10 cellular contexts compared by ENCODE assay signal in the genomic region with DNA sequence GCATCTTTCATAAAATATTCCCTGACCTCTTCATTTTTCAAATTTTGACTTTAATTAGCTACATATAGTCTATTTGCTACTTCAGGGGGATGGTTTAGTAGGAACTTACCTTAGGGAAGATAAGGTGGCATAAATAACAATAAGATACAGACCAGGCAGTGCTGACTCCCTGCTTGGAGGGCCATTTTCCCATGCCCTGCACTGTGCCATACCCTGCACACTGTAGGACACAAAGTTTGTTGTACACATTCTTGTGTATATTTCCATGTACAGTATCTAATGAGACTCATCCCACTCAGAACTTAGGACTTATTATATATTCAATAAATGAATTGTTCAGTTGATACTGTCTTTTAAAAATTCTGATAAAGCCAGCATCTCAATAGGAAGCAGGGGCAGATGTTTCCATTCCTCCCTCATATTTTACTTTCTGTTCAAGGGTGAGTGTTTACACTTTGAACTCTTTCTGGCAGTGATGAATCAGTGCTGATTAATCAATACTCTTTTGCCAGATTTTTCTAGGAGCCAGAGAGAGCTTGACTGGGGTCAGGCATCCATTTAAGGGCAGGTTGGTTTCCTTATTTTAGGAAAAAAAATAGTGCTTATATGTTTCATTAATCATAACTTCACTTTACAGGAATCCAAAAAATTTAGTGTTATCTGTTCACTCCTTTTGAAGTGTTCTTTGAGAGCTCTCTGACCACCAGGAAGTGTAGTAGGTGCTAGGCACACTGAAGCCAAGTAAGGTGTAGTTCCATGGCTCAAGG. TPM values are rescaled to one million over a fixed set of nuclear protein-coding genes. Genes with fewer than 3 reads are reported as not detected.
DNase-seq lines count a peak whose midpoint lies in the region; ATAC-seq, FAIRE-seq and TF ChIP-seq lines count a peak whose summit lies in the region.
"Had no signal": no experiment of that assay in that cellular context is flagged by ENCODE, and none has a peak within 500 bp of the region (broad histone marks: within the 10 kb centered on the region; RNA-seq: fewer than 3 reads in every experiment).

No MANE protein-coding gene starts in this region.

- no peaks in the 10 kb centered on the region for H3K36me3 ChIP-seq in Peyer's patch

- H3K4me1 ChIP-seq in A549 (peaks cover 63% of the 10 kb centered on the region), Peyer's patch (peaks cover 0 to 36% (median 2%) of the 10 kb centered on the region in 4 donors)

- peak overlapping the region; percentile 47 for H3K4me2 ChIP-seq in A549

- no peak overlapping the region for H3K4me3 ChIP-seq in A549
- H3K4me3 ChIP-seq in Peyer's patch: no peak overlapping the region
- H3K4me3 ChIP-seq: SK-N-MC had no signal

- no peak for TF ChIP-seq CTCF in A549 (IDR thresholded peaks at IDR 0.05)
- TF ChIP-seq CTCF in Peyer's patch (IDR thresholded peaks at IDR 0.05): no peak

- no peaks in the 10 kb centered on the region for H3K27me3 ChIP-seq in Peyer's patch

- POLR2A ChIA-PET in A549 (lab: Yijun Ruan, JAX): no interaction called here

- no peak for FAIRE-seq in A549 (lab: Jason Lieb, UNC)

- H3K27ac ChIP-seq in A549 (peak overlapping the region in 1 of 2 experiments; percentile 10; a peak in 2 of 6 replicates), Peyer's patch (peak overlapping the region; percentile 48 to 82 (median 54)), substantia nigra (ENCODE audit: low read depth, low read length, poor library complexity, severe bottlenecking) (no peak overlapping the region)
- H3K27ac ChIP-seq: SK-N-MC had no signal

- no peak for TF ChIP-seq RAD21 in A549 (conservative IDR thresholded peaks at IDR 0.05 in 1 of 2, IDR thresholded peaks at IDR 0.05 in 1 of 2)

- ATAC-seq in A549: no peak
- ATAC-seq in GM21447 (IDR thresholded peaks at IDR 0.05; ENCODE audit: unreplicated experiment): peak; percentile 21
- peak; percentile 87 for ATAC-seq in left lobe of liver
- ATAC-seq: CD8-positive, alpha-beta T cell had no signal

- DNase-seq in A549 (ENCODE audit: low read depth in 1 of 2, low spot score in 1 of 2): no peak
- no peak for DNase-seq in Peyer's patch
- DNase-seq in left lobe of liver (ENCODE audit: low spot score): no peak
- no peak for DNase-seq in substantia nigra (lab: John Stamatoyannopoulos, UW)
- no peak for DNase-seq in erythroblast (lab: John Stamatoyannopoulos, UW)
- DNase-seq in H4 (ENCODE audit: low spot score): no peak
- DNase-seq in islet precursor cell: no peak
- DNase-seq: CD8-positive, alpha-beta T cell had no signal

- no peak for TF ChIP-seq EP300 in A549 (IDR thresholded peaks at IDR 0.05)

- H3K9me3 ChIP-seq in A549 (no peaks in the 10 kb centered on the region), Peyer's patch (no peaks in the 10 kb centered on the region)

- TF ChIP-seq POLR2A in A549 (IDR thresholded peaks at IDR 0.05; ENCODE audit: low read length) (no peak), Peyer's patch (IDR thresholded peaks at IDR 0.05) (no peak), erythroblast (IDR thresholded peaks at IDR 0.05; ENCODE audit: low read length) (no peak)

- CTCF ChIA-PET in A549 (lab: Yijun Ruan, JAX): interaction anchor here (2.1 kb wide), 1 partner anchor 10 kb away, joined by 5 read pairs; no protein-coding TSS in a partner anchor

TF ChIP-seq in A549, 52 proteins besides CTCF, POLR2A, EP300 and RAD21:
- TF ChIP-seq JUN (IDR thresholded peaks at IDR 0.05) (no peak), EHF (CRISPR knock-in tag; IDR thresholded peaks at IDR 0.05) (no peak), KDM5A (IDR thresholded peaks at IDR 0.05) (no peak), RCOR1 (IDR thresholded peaks at IDR 0.05; ENCODE audit: low read depth, low read length) (no peak), ESRRA (IDR thresholded peaks at IDR 0.05; ENCODE audit: borderline replicate concordance, low read length) (no peak)

RNA-seq across cellular contexts. Expression of a gene that starts 30.6 kb away (rescaled TPM):
- polyA plus RNA-seq in A549 (2011; rRNA removed) (178 and 204 TPM in 2 replicates), A549 (2017; fragmentation: RNase III; extraction: RNeasy Plus Mini Kit Qiagen cat#74134 plus additional on column Dnase treatment) (88.7 to 95.5 TPM (median 92.6 TPM) in 3 replicates)
- 40.2 and 53.1 TPM in 2 replicates for polyA plus RNA-seq in A549 (2012; cell fraction: cytosol; rRNA removed)
- 37.9 and 44.6 TPM in 2 replicates for polyA plus RNA-seq in A549 (2012; cell fraction: nucleus; rRNA removed)
- polyA minus RNA-seq in A549 (2011; rRNA and poly(A)+ RNA removed): 82.6 and 85.5 TPM in 2 replicates
- total RNA-seq in Peyer's patch (10 to 100 TPM; 23.1 to 87.7 (median 66.6) TPM), left lobe of liver (17.8 TPM)
- 59.2 and 76.5 TPM in 2 replicates for total RNA-seq in H4 (2014; rRNA removed; shearing (Covaris generic))

Comparison
In these comparisons a context has a peak if more than half of its experiments do, and no peak if none do; other contexts are left out.
1. ATAC-seq: peak in GM21447 (single experiment) and left lobe of liver (single experiment); none in A549 (0 of 2).